Comparison of ENCODE assay signal across 17 cellular contexts in the genomic region with DNA sequence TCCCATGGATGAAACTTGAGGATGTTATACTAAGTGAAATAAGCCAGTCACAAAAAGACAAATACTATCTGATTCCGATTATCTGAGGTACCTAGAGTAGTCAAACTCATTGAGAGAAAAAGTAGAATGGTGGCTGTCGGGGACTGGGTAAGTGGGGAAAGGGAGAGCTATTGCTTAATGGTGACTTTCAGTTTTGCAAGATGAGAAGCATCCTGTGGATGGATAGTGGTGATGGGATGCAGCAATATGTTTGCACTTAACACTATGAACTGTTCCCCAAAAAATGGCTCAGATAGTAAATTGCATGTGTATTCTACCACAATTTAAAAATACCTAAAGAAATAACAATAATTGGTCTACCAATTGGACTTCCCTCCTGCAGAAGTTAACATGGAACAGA.
DNase-seq lines count a peak whose midpoint lies in the region; ATAC-seq and TF ChIP-seq lines count a peak whose summit lies in the region.
"Had no signal": no experiment of that assay in that cellular context is flagged by ENCODE, and none has a peak within 500 bp of the region (broad histone marks: within the 10 kb centered on the region; RNA-seq: fewer than 3 reads in every experiment).

No MANE protein-coding gene starts in this region.

- TF ChIP-seq CTCF in ascending aorta (IDR thresholded peaks at IDR 0.05) (no peak), fibroblast of mammary gland (conservative IDR thresholded peaks at IDR 0.05; ENCODE audit: control insufficient read depth, insufficient read depth, low read depth, low read length) (no peak), MCF 10A (IDR thresholded peaks at IDR 0.05; ENCODE audit: unreplicated experiment) (no peak)

- H3K27me3 Mint-ChIP-seq in MCF 10A (ENCODE audit: insufficient read depth, unreplicated experiment): no peaks in the 10 kb centered on the region

- H3K9me3 ChIP-seq in ascending aorta: no peaks in the 10 kb centered on the region
- H3K9me3 ChIP-seq: A549, HAP-1 had no signal

- H3K4me3 Mint-ChIP-seq in MCF 10A (ENCODE audit: unreplicated experiment): no peak overlapping the region
- H3K4me3 Mint-ChIP-seq: CD14-positive monocyte; CD8-positive, alpha-beta T cell had no signal

- no TSS peak for BruUV-seq in MCF 10A (replicated peaks; lab: Mats Ljungman, UMichigan)

- peaks cover 7 to 41% of the 10 kb centered on the region in 2 donors for H3K4me1 ChIP-seq in ascending aorta

- POLR2A ChIA-PET in MCF 10A (lab: Yijun Ruan, JAX): no interaction called here

- no peaks in the 10 kb centered on the region for H3K27me3 ChIP-seq in ascending aorta

- no peak overlapping the region for H3K27ac Mint-ChIP-seq in MCF 10A (ENCODE audit: low read depth, unreplicated experiment)
- H3K27ac Mint-ChIP-seq: CD14-positive monocyte; CD8-positive, alpha-beta T cell had no signal

- no peak overlapping the region for H3K4me3 ChIP-seq in ascending aorta
- no peak overlapping the region for H3K4me3 ChIP-seq in fibroblast of mammary gland (ENCODE audit: control insufficient read depth, low read depth, low read length)
- H3K4me3 ChIP-seq: A549, HAP-1 had no signal

- CTCF ChIA-PET in MCF 10A (lab: Yijun Ruan, JAX): no interaction called here

- H3K36me3 ChIP-seq in ascending aorta: no peaks in the 10 kb centered on the region
- H3K36me3 ChIP-seq: HAP-1 had no signal

- peaks cover 19% of the 10 kb centered on the region for H3K4me1 Mint-ChIP-seq in MCF 10A (ENCODE audit: insufficient read depth, unreplicated experiment)
- H3K4me1 Mint-ChIP-seq: CD14-positive monocyte had no signal

- H3K36me3 Mint-ChIP-seq in MCF 10A (ENCODE audit: insufficient read depth, unreplicated experiment): no peaks in the 10 kb centered on the region
- H3K36me3 Mint-ChIP-seq: CD14-positive monocyte; CD8-positive, alpha-beta T cell had no signal

- no peak for ATAC-seq in HG03439 (IDR thresholded peaks at IDR 0.05; ENCODE audit: unreplicated experiment)
- ATAC-seq: A549; CD8-positive, alpha-beta T cell had no signal

- intact Hi-C loops in ascending aorta (cut with DNase I): loop anchor here (10.0 kb wide), 1 partner anchor 328 kb away; the partner anchor contains the start of gene SEPTIN11
- intact Hi-C loops in MCF 10A (cut with micrococcal nuclease): no loop called here

- peak overlapping the region; percentile 33 to 78 for H3K27ac ChIP-seq in ascending aorta
- H3K27ac ChIP-seq: A549, HL-60 had no signal

- DNase-seq in NOMO-1 treated with dmso at 0.1 percent for 144 hours (lab: John Stamatoyannopoulos, UW; ENCODE audit: unreplicated experiment) (peak; percentile 29), ascending aorta (ENCODE audit: low spot score in 2 of 2) (no peak), fibroblast of mammary gland (ENCODE audit: low read depth) (peak; percentile 27), dermis blood vessel endothelial cell (no peak), MCF 10A (ENCODE audit: unreplicated experiment) (no peak), glomerular visceral epithelial cell (ENCODE audit: extremely low spot score) (no peak)
- DNase-seq: CD8-positive, alpha-beta T cell; COR-L47; DMS153; DMS79 treated with DMSO at 0.1 percent for 48 hours; EL; GOT3 had no signal

- H3K9me3 Mint-ChIP-seq in MCF 10A (ENCODE audit: unreplicated experiment): no peaks in the 10 kb centered on the region
- H3K9me3 Mint-ChIP-seq: CD8-positive, alpha-beta T cell had no signal

Comparison
In these comparisons a context has a peak if more than half of its experiments do, and no peak if none do; other contexts are left out.
1. DNase-seq: peak in NOMO-1 treated with dmso at 0.1 percent for 144 hours (single experiment) and fibroblast of mammary gland (single experiment); none in ascending aorta (0 of 2), dermis blood vessel endothelial cell (single experiment), MCF 10A (single experiment) and glomerular visceral epithelial cell (single experiment).